ENCODE assay signal across 13 cellular contexts in the genomic region with DNA sequence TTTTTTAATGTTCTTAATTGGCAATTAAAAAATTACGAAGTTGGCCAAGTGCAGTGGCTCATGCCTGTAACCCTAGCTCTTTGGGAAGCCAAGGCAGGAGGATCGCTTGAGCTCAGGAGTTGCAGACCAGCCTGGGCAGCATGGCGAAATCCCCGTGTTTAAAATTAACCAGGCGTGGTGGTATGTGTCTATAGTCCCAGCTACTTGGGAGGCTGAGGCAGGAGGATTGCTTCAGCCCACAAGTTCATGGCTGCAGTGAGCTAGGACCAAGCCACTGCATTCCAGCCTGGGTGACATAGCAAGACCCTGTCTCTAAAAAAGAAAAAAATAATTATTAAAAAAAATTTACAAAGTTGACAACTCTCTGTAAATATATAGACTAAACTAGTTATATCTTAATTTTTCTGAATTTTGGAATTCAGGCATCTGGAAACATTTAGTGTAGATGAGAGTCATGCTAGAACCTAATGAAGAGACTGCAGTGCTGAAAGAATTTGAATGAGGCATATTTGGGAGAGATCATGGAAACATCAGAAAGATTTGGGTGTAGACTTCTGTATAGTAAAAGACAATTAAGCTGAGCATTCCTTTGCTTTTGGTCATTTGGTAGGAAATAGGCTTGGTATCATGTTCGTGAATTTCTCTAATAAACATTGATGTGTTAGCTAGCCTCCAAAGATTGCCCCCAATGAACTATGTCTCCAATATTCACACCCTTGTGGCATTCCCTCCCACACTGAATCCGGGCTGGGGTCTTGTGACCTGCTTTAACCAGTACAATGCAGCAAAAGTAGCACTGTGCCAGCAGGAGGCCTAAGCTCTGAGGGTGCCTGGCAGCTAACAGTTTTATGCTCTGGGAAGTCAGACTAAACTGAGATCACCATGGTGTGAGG. TPM values are rescaled to one million over a fixed set of nuclear protein-coding genes. Genes with fewer than 3 reads are reported as not detected.
DNase-seq lines count a peak whose midpoint lies in the region; ATAC-seq, FAIRE-seq and TF ChIP-seq lines count a peak whose summit lies in the region.
"Had no signal": no experiment of that assay in that cellular context is flagged by ENCODE, and none has a peak within 500 bp of the region (broad histone marks: within the 10 kb centered on the region; RNA-seq: fewer than 3 reads in every experiment).

No MANE protein-coding gene starts in this region.

- DNase-seq in AG09319 (ENCODE audit: extremely low read depth, low read depth) (peak; percentile 56), IMR-90 (peak; percentile 65), astrocyte (ENCODE audit: low read depth) (peak; percentile 67), mesenchymal stem cell (peak; percentile 29), frontal cortex (ENCODE audit: low spot score in 2 of 2) (no peak), T-cell (no peak), DMS 273 treated with DMSO at 0.1 percent for 48 hours (lab: John Stamatoyannopoulos, UW) (no peak)
- DNase-seq: activated CD4-positive, CD25-positive, alpha-beta regulatory T cell treated with anti-CD3 and anti-CD28 coated beads, Interleukin-2, amount 50 U/mL, for 72 hours; CD4-positive, CD25-positive, alpha-beta regulatory T cell; natural killer cell; stimulated activated CD4-positive, alpha-beta T cell treated with anti-CD3 and anti-CD28 coated beads, Interleukin-15, amount 100 ng/mL, for 24 hours had no signal

- dilution Hi-C loops in IMR-90 (cut with HindIII; ENCODE audit: low sequenced_read_pairs, unreplicated experiment): no loop called here

- H3K4me3 Mint-ChIP-seq in astrocyte (ENCODE audit: unreplicated experiment) (no peak overlapping the region), T-cell (no peak overlapping the region)
- H3K4me3 Mint-ChIP-seq: activated naive CD8-positive, alpha-beta T cell; natural killer cell had no signal

- H3K18ac ChIP-seq in IMR-90 (ENCODE audit: low read depth, low read length) (peak overlapping the region; percentile 64), mesenchymal stem cell (ENCODE audit: low read depth in 1 of 2, low read length in 2 of 2) (no peak overlapping the region)

- peak overlapping the region; percentile 44; the same call in 1 of the 2 replicates for H3K4me2 ChIP-seq in IMR-90 (ENCODE audit: low read depth, low read length)
- peak overlapping the region; percentile 5 for H3K4me2 ChIP-seq in astrocyte (ENCODE audit: low read length)
- no peak overlapping the region for H3K4me2 ChIP-seq in mesenchymal stem cell (ENCODE audit: low read length, poor library complexity, severe bottlenecking)

- in situ Hi-C loops in IMR-90 (cut with MboI; ENCODE audit: low sequenced_read_pairs): no loop called here

- FAIRE-seq in astrocyte (lab: Jason Lieb, UNC) (peak; percentile 17), frontal cortex (lab: Jason Lieb, UNC) (no peak)

- H3K27me3 ChIP-seq in IMR-90 (ENCODE audit: control insufficient read depth, insufficient read depth, low read length) (no peaks in the 10 kb centered on the region), astrocyte (ENCODE audit: insufficient read depth, low read length) (no peaks in the 10 kb centered on the region), mesenchymal stem cell (ENCODE audit: control insufficient read depth in 1 of 2, insufficient read depth in 1 of 2, low read length in 2 of 2) (no peaks in the 10 kb centered on the region)

- H3K14ac ChIP-seq in IMR-90 (replicated peaks; ENCODE audit: low read depth, low read length) (peak overlapping the region; percentile 57), mesenchymal stem cell (ENCODE audit: low read length in 2 of 2) (no peak overlapping the region)

- TF ChIP-seq RAD21 in IMR-90 (IDR thresholded peaks at IDR 0.05; ENCODE audit: low read length): no peak

- peaks cover 4% of the 10 kb centered on the region for H4K20me1 ChIP-seq in IMR-90 (ENCODE audit: insufficient read depth, low read length)
- H4K20me1 ChIP-seq in astrocyte (ENCODE audit: insufficient read depth, low read length): peaks cover 1% of the 10 kb centered on the region

- H3K36me3 Mint-ChIP-seq in astrocyte (ENCODE audit: low read depth, unreplicated experiment) (no peaks in the 10 kb centered on the region), T-cell (no peaks in the 10 kb centered on the region)
- H3K36me3 Mint-ChIP-seq: activated naive CD8-positive, alpha-beta T cell; CD4-positive, CD25-positive, alpha-beta regulatory T cell; natural killer cell had no signal

- H3K23ac ChIP-seq in IMR-90 (ENCODE audit: low read depth, low read length) (no peak overlapping the region), mesenchymal stem cell (ENCODE audit: low read length in 2 of 2) (no peak overlapping the region)

- H2AK5ac ChIP-seq in IMR-90 (ENCODE audit: low read depth, low read length): peak overlapping the region; percentile 7; the same call in 1 of the 2 replicates
- H2AK5ac ChIP-seq in mesenchymal stem cell (ENCODE audit: low read length, severe bottlenecking): no peak overlapping the region

- no peak for TF ChIP-seq POLR2A in IMR-90 (IDR thresholded peaks at IDR 0.05; ENCODE audit: low read depth, low read length)

- peak overlapping the region; percentile 69; the same call in 1 of the 3 replicates for H2BK15ac ChIP-seq in IMR-90 (ENCODE audit: low read depth, low read length)
- H2BK15ac ChIP-seq in mesenchymal stem cell (ENCODE audit: low read depth, poor library complexity, severe bottlenecking): no peak overlapping the region

- H3K9me1 ChIP-seq in IMR-90 (ENCODE audit: insufficient read depth, low read length): peaks cover 4% of the 10 kb centered on the region; the same call in 1 of the 2 replicates

- 0 out of 2 replicates have a peak overlapping the region, but pooled peaks have one; percentile 1 for H3K56ac ChIP-seq in IMR-90 (ENCODE audit: extremely low read depth, insufficient read depth, low read length)

- peak overlapping the region; percentile 22 for H3K27ac Mint-ChIP-seq in astrocyte (ENCODE audit: unreplicated experiment)
- no peak overlapping the region for H3K27ac Mint-ChIP-seq in T-cell
- H3K27ac Mint-ChIP-seq: activated naive CD8-positive, alpha-beta T cell; CD4-positive, CD25-positive, alpha-beta regulatory T cell; natural killer cell had no signal

- BruUV-seq in IMR-90 (replicated peaks; lab: Mats Ljungman, UMichigan): no TSS peak

- H2BK20ac ChIP-seq in IMR-90 (ENCODE audit: low read depth, low read length): peak overlapping the region; percentile 76

- 71% methylated on average over 5 of the region's 7 CpGs; no CpG with 5 or more reads in 1 of the 2 experiments for WGBS in IMR-90 (ENCODE audit: extremely low coverage in 2 of 2, insufficient read length in 1 of 2), 2 experiments
- 82% methylated on average over 7 of the region's 7 CpGs for WGBS in mesenchymal stem cell

- CTCF ChIA-PET in IMR-90 (lab: Yijun Ruan, JAX): interaction anchor here (1.8 kb wide), 1 partner anchor 64 kb away, joined by 8 read pairs; no protein-coding TSS in a partner anchor
- CTCF ChIA-PET in T-cell (lab: Charles Lee): no interaction called here

- no peak overlapping the region for H2AK9ac ChIP-seq in IMR-90 (replicated peaks; ENCODE audit: low read depth, low read length, poor library complexity)

- H3K9me3 ChIP-seq in IMR-90 (ENCODE audit: control insufficient read depth, insufficient read depth, low read length) (no peaks in the 10 kb centered on the region), astrocyte (ENCODE audit: insufficient read depth, low read depth, low read length) (no peaks in the 10 kb centered on the region), mesenchymal stem cell (ENCODE audit: control insufficient read depth, low read length) (no peaks in the 10 kb centered on the region)

- POLR2A ChIA-PET in IMR-90 (lab: Charles Lee; ENCODE audit: unreplicated experiment): no interaction called here
- POLR2A ChIA-PET in T-cell (lab: Charles Lee): interaction anchor here in 1 of 2 donors (0.6 kb wide), 1 partner anchor 151 kb away, joined by 5 read pairs; no protein-coding TSS in a partner anchor

- peak overlapping the region; percentile 59; the same call in 1 of the 2 replicates for H3K27ac ChIP-seq in IMR-90 (ENCODE audit: insufficient read depth, low read length)
- H3K27ac ChIP-seq in astrocyte (ENCODE audit: low read depth, low read length): peak overlapping the region; percentile 39
- H3K27ac ChIP-seq in mesenchymal stem cell (ENCODE audit: low read length, poor library complexity, severe bottlenecking): no peak overlapping the region

- intact Hi-C loops in IMR-90 (cut with micrococcal nuclease): no loop called here

- no peaks in the 10 kb centered on the region for H3K27me3 Mint-ChIP-seq in astrocyte (ENCODE audit: low read depth, unreplicated experiment)
- H3K27me3 Mint-ChIP-seq in T-cell: peaks cover 0 to 2% of the 10 kb centered on the region in 2 donors
- H3K27me3 Mint-ChIP-seq: activated naive CD8-positive, alpha-beta T cell had no signal

- peaks cover 7% of the 10 kb centered on the region for H3K79me2 ChIP-seq in astrocyte (ENCODE audit: insufficient read depth, low read length)

- H3K9ac ChIP-seq in IMR-90 (ENCODE audit: low read depth, low read length) (no peak overlapping the region), astrocyte (ENCODE audit: low read length) (no peak overlapping the region), mesenchymal stem cell (ENCODE audit: low read length) (peak overlapping the region; percentile 88)

- H3K9me3 Mint-ChIP-seq in astrocyte (ENCODE audit: unreplicated experiment): no peaks in the 10 kb centered on the region
- H3K9me3 Mint-ChIP-seq in T-cell: no peaks in the 10 kb centered on the region
- H3K9me3 Mint-ChIP-seq: natural killer cell had no signal

- peak; percentile 3; the same call in 1 of the 2 replicates for TF ChIP-seq CTCF in AG09319 (IDR thresholded peaks at IDR 0.05; ENCODE audit: low read depth, low read length)
- 0 out of 2 replicates have a peak, but pooled peaks have one; percentile 4 for TF ChIP-seq CTCF in IMR-90 (conservative IDR thresholded peaks at IDR 0.05; ENCODE audit: low read depth, low read length)
- no peak for TF ChIP-seq CTCF in astrocyte (IDR thresholded peaks at IDR 0.05; ENCODE audit: insufficient read depth, low read depth, low read length)

- H3K4ac ChIP-seq in IMR-90 (ENCODE audit: low read depth, low read length) (peak overlapping the region; percentile 54), mesenchymal stem cell (ENCODE audit: low read depth in 1 of 2, low read length in 2 of 2) (no peak overlapping the region)

- peaks cover 19% of the 10 kb centered on the region for H3K4me1 Mint-ChIP-seq in astrocyte (ENCODE audit: low read depth, unreplicated experiment)
- H3K4me1 Mint-ChIP-seq in T-cell: peaks cover 5 to 10% (median 6%) of the 10 kb centered on the region in 3 donors

- H3K36me3 ChIP-seq in IMR-90 (ENCODE audit: control insufficient read depth, insufficient read depth, low read length) (no peaks in the 10 kb centered on the region), astrocyte (ENCODE audit: insufficient read depth, low read length) (no peaks in the 10 kb centered on the region), mesenchymal stem cell (ENCODE audit: control insufficient read depth in 1 of 2, insufficient read depth in 2 of 2, low read depth in 1 of 2, low read length in 2 of 2) (no peaks in the 10 kb centered on the region)

- no peak overlapping the region for H2BK12ac ChIP-seq in mesenchymal stem cell (ENCODE audit: low read length in 2 of 2)

- peak overlapping the region; percentile 77 for H2AFZ ChIP-seq in IMR-90 (replicated peaks; ENCODE audit: low read length, poor library complexity)
- peak overlapping the region; percentile 4 for H2AFZ ChIP-seq in astrocyte (ENCODE audit: low read depth, low read length)
- no peak overlapping the region for H2AFZ ChIP-seq in mesenchymal stem cell (ENCODE audit: low read depth, low read length)

- H3K4me3 ChIP-seq in IMR-90 (ENCODE audit: insufficient read depth, low read depth, low read length): no peak overlapping the region
- no peak overlapping the region for H3K4me3 ChIP-seq in astrocyte (ENCODE audit: insufficient read depth, low read depth, low read length)
- H3K4me3 ChIP-seq in mesenchymal stem cell (ENCODE audit: insufficient read depth in 1 of 2, low read depth in 1 of 2, low read length in 2 of 2): peak overlapping the region in 1 of 2 experiments; percentile 39

- peak overlapping the region; percentile 31 for H4K5ac ChIP-seq in IMR-90 (ENCODE audit: low read depth, low read length)

- H4K91ac ChIP-seq in IMR-90 (ENCODE audit: insufficient read depth, low read depth, low read length) (peak overlapping the region; percentile 19), mesenchymal stem cell (ENCODE audit: low read length) (no peak overlapping the region)

- H3K79me1 ChIP-seq in IMR-90 (ENCODE audit: low read depth in 1 of 2, low read length in 2 of 2) (peaks cover 0 to 2% of the 10 kb centered on the region in 2 experiments; a peak in 1 of 4 replicates), mesenchymal stem cell (replicated peaks; ENCODE audit: low read length, poor library complexity, severe bottlenecking) (no peaks in the 10 kb centered on the region)

- H4K8ac ChIP-seq in IMR-90 (ENCODE audit: low read depth in 2 of 2, low read length in 2 of 2) (no peak overlapping the region; a peak in 1 of 4 replicates), mesenchymal stem cell (ENCODE audit: low read length) (peak overlapping the region; percentile 41)

- H3K4me1 ChIP-seq in IMR-90 (ENCODE audit: control insufficient read depth, insufficient read depth, low read length): peaks cover 8% of the 10 kb centered on the region
- H3K4me1 ChIP-seq in astrocyte (ENCODE audit: insufficient read depth, low read length): peaks cover 17% of the 10 kb centered on the region
- H3K4me1 ChIP-seq in mesenchymal stem cell (ENCODE audit: control insufficient read depth, insufficient read depth, low read depth, low read length): no peaks in the 10 kb centered on the region

- H2BK5ac ChIP-seq in IMR-90 (ENCODE audit: low read depth, low read length, poor library complexity, severe bottlenecking): peak overlapping the region; percentile 69
- H2BK5ac ChIP-seq in mesenchymal stem cell (ENCODE audit: low read depth, low read length, poor library complexity, severe bottlenecking): no peak overlapping the region

- ATAC-seq in IMR-90 (ENCODE audit: low read depth) (no peak; the same call in 1 of the 2 replicates), GM18907 (IDR thresholded peaks at IDR 0.05; ENCODE audit: unreplicated experiment) (no peak), T-cell (replicated peaks in 1 of 4) (no peak)
- ATAC-seq: natural killer cell had no signal

- peak overlapping the region; percentile 50 for H2BK120ac ChIP-seq in IMR-90 (ENCODE audit: low read depth, low read length)
- no peak overlapping the region for H2BK120ac ChIP-seq in mesenchymal stem cell (ENCODE audit: low read depth, low read length)

RNA-seq across cellular contexts. Expression of a gene that starts 4.2 kb away (rescaled TPM):
- 17.0 and 33.6 TPM in 2 replicates for total RNA-seq in IMR-90 (2012; rRNA removed)
- polyA plus RNA-seq in IMR-90 (2012; rRNA removed): 8.6 and 9.9 TPM in 2 replicates
- 1.6 and 1.8 TPM in 2 replicates for polyA plus RNA-seq in IMR-90 (2012; cell fraction: cytosol; rRNA removed)
- 4.7 and 21.9 TPM in 2 replicates for polyA plus RNA-seq in IMR-90 (2012; cell fraction: nucleus; rRNA removed; ENCODE audit: low replicate concordance)
- total RNA-seq in astrocyte: 57.0 and 57.8 TPM in 2 replicates
- 36.5 TPM for polyA plus RNA-seq in mesenchymal stem cell (2013, experiment 1 of 2)
- polyA plus RNA-seq in mesenchymal stem cell (2013, experiment 2 of 2): 34.1 TPM
- 40.4 TPM for total RNA-seq in frontal cortex
- 100 to 1,000 TPM in 1 of 5 donors, 10 to 100 TPM in 4; 58.1 to 102 (median 64.2) TPM for total RNA-seq in T-cell

Comparison
In these comparisons a context has a peak if more than half of its experiments do, and no peak if none do; other contexts are left out.
1. DNase-seq: peak in AG09319 (single experiment), IMR-90 (single experiment), astrocyte (single experiment) and mesenchymal stem cell (single experiment); none in frontal cortex (0 of 2), T-cell (0 of 34) and DMS 273 treated with DMSO at 0.1 percent for 48 hours (single experiment).